ENCODE assay signal across 1 cellular context in genomic region chr4:23887173-23887572, GRCh38.
TF ChIP-seq lines count a peak whose summit lies in the region.

No MANE protein-coding gene starts in this region.

TF ChIP-seq in SK-N-SH, 30 proteins besides CTCF, POLR2A, EP300 and RAD21 (continued from another document):
- TF ChIP-seq TEAD4 (IDR thresholded peaks at IDR 0.05; ENCODE audit: borderline replicate concordance, insufficient read depth): no peak
- peak; percentile 69; the same call in 1 of the 2 replicates for TF ChIP-seq FOXJ3 (CRISPR knock-in tag; IDR thresholded peaks at IDR 0.05)
- TF ChIP-seq USF2 (IDR thresholded peaks at IDR 0.05; ENCODE audit: borderline replicate concordance, low read depth, low read length): no peak
- TF ChIP-seq GATA2 (CRISPR knock-in tag; IDR thresholded peaks at IDR 0.05): peak; percentile 78
- TF ChIP-seq CHD2 (IDR thresholded peaks at IDR 0.05; ENCODE audit: low read length, partially characterized antibody): peak; percentile 73
TF ChIP-seq in SK-N-SH: peak in this region for 6.
